Comparison of ENCODE assay signal across 15 cellular contexts in the genomic region with DNA sequence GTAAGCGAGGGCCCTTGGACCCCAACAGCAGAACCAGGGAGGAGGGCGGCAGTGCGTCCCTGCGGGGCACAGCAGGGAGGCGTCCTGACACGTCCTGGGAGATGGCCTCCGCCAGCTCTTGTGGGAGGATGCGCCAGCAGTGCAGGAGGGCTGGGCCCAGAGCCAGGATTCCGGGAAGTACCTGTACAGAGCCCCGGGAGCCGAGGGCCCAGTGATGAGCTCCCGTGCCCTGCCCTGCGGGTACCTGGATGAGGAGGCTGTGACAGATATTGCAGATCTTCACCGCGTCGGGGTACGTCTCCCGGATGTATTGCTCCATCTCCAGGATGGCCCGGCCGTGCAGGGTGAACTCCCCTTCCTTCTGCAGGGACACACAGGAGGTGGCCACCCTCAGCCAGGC. TPM values are rescaled to one million over a fixed set of nuclear protein-coding genes. Genes with fewer than 3 reads are reported as not detected.
DNase-seq lines count a peak whose midpoint lies in the region; ATAC-seq and TF ChIP-seq lines count a peak whose summit lies in the region.
"Had no signal": no experiment of that assay in that cellular context is flagged by ENCODE, and none has a peak within 500 bp of the region (broad histone marks: within the 10 kb centered on the region; RNA-seq: fewer than 3 reads in every experiment).

No MANE protein-coding gene starts in this region.

- no peaks in the 10 kb centered on the region for H3K9me3 ChIP-seq in mammary epithelial cell (replicated peaks; ENCODE audit: insufficient read depth, low read length)
- H3K9me3 ChIP-seq: left ventricle myocardium inferior, SJSA1, thoracic aorta had no signal

- H3K79me2 ChIP-seq in mammary epithelial cell (ENCODE audit: insufficient read depth, low read length): no peaks in the 10 kb centered on the region

- peak overlapping the region; percentile 47 for H3K4me2 ChIP-seq in mammary epithelial cell (ENCODE audit: insufficient read depth, low read depth, low read length)

- CTCF ChIA-PET in mammary epithelial cell (lab: Charles Lee; ENCODE audit: low non-redundant PET): no interaction called here

- intact Hi-C loops in mammary epithelial cell (cut with micrococcal nuclease) (no loop called here), posterior vena cava (cut with DNase I) (loop anchor here in 1 of 2 donors (10.0 kb wide), 1 partner anchor 228 kb away; no protein-coding TSS in a partner anchor)

- H4K20me1 ChIP-seq in mammary epithelial cell (ENCODE audit: insufficient read depth, low read length): no peaks in the 10 kb centered on the region

- ATAC-seq in HG03565 (IDR thresholded peaks at IDR 0.05; ENCODE audit: unreplicated experiment): no peak

- H3K27ac ChIP-seq in mammary epithelial cell (ENCODE audit: insufficient read depth, low read depth, low read length): no peak overlapping the region
- H3K27ac ChIP-seq: dorsolateral prefrontal cortex, left ventricle myocardium inferior, SJSA1, thoracic aorta had no signal

- TF ChIP-seq CTCF in mammary epithelial cell (conservative IDR thresholded peaks at IDR 0.05 in 1 of 2, IDR thresholded peaks at IDR 0.05 in 1 of 2; ENCODE audit: extremely low read depth in 1 of 2, insufficient read depth in 1 of 2, low read depth in 1 of 2, low read length in 2 of 2): no peak

- H3K4me1 ChIP-seq in mammary epithelial cell (ENCODE audit: insufficient read depth, low read length): peaks cover 19% of the 10 kb centered on the region

- in situ Hi-C loops in mammary epithelial cell (cut with MboI; ENCODE audit: low sequenced_read_pairs in 2 of 2): loop anchor here in 1 of 2 donors (25.0 kb wide), 1 partner anchor 236 kb away; no protein-coding TSS in a partner anchor

- no peaks in the 10 kb centered on the region for H3K27me3 ChIP-seq in mammary epithelial cell (ENCODE audit: insufficient read depth, low read length)
- H3K27me3 ChIP-seq: dorsolateral prefrontal cortex, SJSA1 had no signal

- DNase-seq in NCI-H2107 treated with DMSO at 0.1 percent for 48 hours (lab: John Stamatoyannopoulos, UW; ENCODE audit: unreplicated experiment) (peak; percentile 41), NCI-H2107 (lab: John Stamatoyannopoulos, UW) (no peak), NCI-H345 treated with DMSO at 0.1 percent for 48 hours (lab: John Stamatoyannopoulos, UW; ENCODE audit: unreplicated experiment) (peak; percentile 60), mammary epithelial cell (peak; percentile 61), posterior vena cava (ENCODE audit: low spot score) (peak; percentile 82), DMS53 (lab: John Stamatoyannopoulos, UW) (no peak), ecto neural progenitor cell (ENCODE audit: low spot score) (no peak)
- DNase-seq: ACHN; activated CD4-positive, alpha-beta T cell treated with anti-CD3 and anti-CD28 coated beads for 4 hours; left ventricle myocardium inferior; NCI-H1930 had no signal

- H2AFZ ChIP-seq in mammary epithelial cell (ENCODE audit: low read depth, low read length): peak overlapping the region; percentile 1

- no peak overlapping the region for H3K4me3 ChIP-seq in mammary epithelial cell (replicated peaks in 1 of 3; ENCODE audit: insufficient read depth in 1 of 3, low read depth in 2 of 3, low read length in 3 of 3)
- H3K4me3 ChIP-seq: dorsolateral prefrontal cortex, left ventricle myocardium inferior, SJSA1, thoracic aorta had no signal

- H3K36me3 ChIP-seq in mammary epithelial cell (ENCODE audit: insufficient read depth, low read length): no peaks in the 10 kb centered on the region

- dilution Hi-C loops in mammary epithelial cell (cut with HindIII; ENCODE audit: low sequenced_read_pairs): no loop called here

- 4% methylated on average over 10 of the region's 20 CpGs for WGBS in mammary epithelial cell (ENCODE audit: low coverage, missing lambda C conversion rate)

- H3K9ac ChIP-seq in mammary epithelial cell (ENCODE audit: insufficient read depth, low read length): no peak overlapping the region

- BruUV-seq in mammary epithelial cell (replicated peaks; lab: Mats Ljungman, UMichigan): no TSS peak

RNA-seq across cellular contexts. Expression of gene KDM8, which starts 23.1 kb away (rescaled TPM):
- total RNA-seq in mammary epithelial cell (1 to 10 TPM; 2.8 to 4.0 TPM), posterior vena cava (1 to 10 TPM; 4.4 to 4.6 TPM)
- 2.3 TPM for polyA plus RNA-seq in mammary epithelial cell
- polyA minus RNA-seq in mammary epithelial cell: 1.6 TPM

RNA-seq across cellular contexts. Expression of gene NSMCE1, which starts 42.1 kb away (rescaled TPM):
- total RNA-seq in mammary epithelial cell (10 to 100 TPM; 71.6 to 81.2 TPM), posterior vena cava (10 to 100 TPM; 45.3 to 52.0 TPM)
- 54.1 TPM for polyA plus RNA-seq in mammary epithelial cell
- 71.1 TPM for polyA minus RNA-seq in mammary epithelial cell

Comparison
In these comparisons a context has a peak if more than half of its experiments do, and no peak if none do; other contexts are left out.
1. DNase-seq: peak in NCI-H2107 treated with DMSO at 0.1 percent for 48 hours (single experiment), NCI-H345 treated with DMSO at 0.1 percent for 48 hours (single experiment), mammary epithelial cell (single experiment) and posterior vena cava (single experiment); none in NCI-H2107 (single experiment), DMS53 (single experiment) and ecto neural progenitor cell (single experiment).